Comparison of ENCODE assay signal across 13 cellular contexts in the genomic region with DNA sequence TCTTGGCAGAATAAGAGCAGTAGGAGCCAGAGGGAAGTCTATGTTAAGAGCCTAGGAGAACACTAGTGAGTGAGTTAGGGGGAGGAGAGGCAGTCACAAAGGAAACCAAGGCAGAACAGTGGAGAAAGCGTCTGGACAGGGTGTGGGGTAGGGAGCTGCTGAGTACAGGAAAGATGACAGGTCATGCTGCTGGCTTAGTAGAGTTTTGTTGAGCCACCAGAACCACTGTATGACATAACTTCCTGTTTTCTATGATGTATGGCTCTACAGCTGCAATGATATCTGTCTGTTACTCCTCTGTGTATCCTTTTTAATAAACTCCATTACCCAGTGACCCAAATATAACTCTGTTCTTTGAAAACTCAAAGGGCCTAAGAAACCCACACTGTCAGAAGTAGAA. TPM values are rescaled to one million over a fixed set of nuclear protein-coding genes. Genes with fewer than 3 reads are reported as not detected.
DNase-seq lines count a peak whose midpoint lies in the region; ATAC-seq and TF ChIP-seq lines count a peak whose summit lies in the region.
"Had no signal": no experiment of that assay in that cellular context is flagged by ENCODE, and none has a peak within 500 bp of the region (broad histone marks: within the 10 kb centered on the region; RNA-seq: fewer than 3 reads in every experiment).

No MANE protein-coding gene starts in this region.

- H3K9me3 ChIP-seq in psoas muscle: no peaks in the 10 kb centered on the region
- H3K9me3 ChIP-seq: uterus had no signal

- intact Hi-C loops in psoas muscle (cut with DNase I): no loop called here

- H3K9me3 Mint-ChIP-seq in activated CD8-positive, alpha-beta memory T cell treated with anti-CD3 and anti-CD28 coated beads, Interleukin-2, amount 10 ng/mL, durations not matched to agents 7 days and 5 days (ENCODE audit: low read depth): no peaks in the 10 kb centered on the region
- H3K9me3 Mint-ChIP-seq: HFFc6 had no signal

- peak; percentile 52 for DNase-seq in activated CD8-positive, alpha-beta memory T cell treated with anti-CD3 and anti-CD28 coated beads, Interleukin-2, amount 10 ng/mL, durations not matched to agents 7 days and 5 days
- no peak for DNase-seq in activated CD8-positive, alpha-beta memory T cell treated with anti-CD3 and anti-CD28 coated beads, Interleukin-2, amount 50 U/mL, for 4 hours
- DNase-seq in UCSD-AML1 (lab: John Stamatoyannopoulos, UW; ENCODE audit: unreplicated experiment): peak; percentile 55
- no peak for DNase-seq in psoas muscle
- DNase-seq in medulla oblongata (ENCODE audit: extremely low spot score): no peak
- DNase-seq in NCI-H1930 (lab: John Stamatoyannopoulos, UW): no peak
- no peak for DNase-seq in NCI-H1417 (lab: John Stamatoyannopoulos, UW)
- DNase-seq: HFFc6, hippocampal formation, NCI-H345, uterus had no signal

- no peak for TF ChIP-seq CTCF in psoas muscle (IDR thresholded peaks at IDR 0.05)

- no peaks in the 10 kb centered on the region for H3K27me3 ChIP-seq in psoas muscle (ENCODE audit: insufficient read depth in 3 of 3, low read length in 2 of 3)
- H3K27me3 ChIP-seq: uterus had no signal

- H3K27ac ChIP-seq in psoas muscle: no peak overlapping the region
- H3K27ac ChIP-seq: skin epidermis, uterus had no signal

- H3K4me3 Mint-ChIP-seq in activated CD8-positive, alpha-beta memory T cell treated with anti-CD3 and anti-CD28 coated beads, Interleukin-2, amount 10 ng/mL, durations not matched to agents 7 days and 5 days: peak overlapping the region; percentile 24
- H3K4me3 Mint-ChIP-seq: HFFc6 had no signal

- H3K4me3 ChIP-seq in psoas muscle: no peak overlapping the region
- H3K4me3 ChIP-seq: skin epidermis, uterus had no signal

- no peaks in the 10 kb centered on the region for H3K27me3 Mint-ChIP-seq in activated CD8-positive, alpha-beta memory T cell treated with anti-CD3 and anti-CD28 coated beads, Interleukin-2, amount 10 ng/mL, durations not matched to agents 7 days and 5 days

- no peaks in the 10 kb centered on the region for H3K36me3 ChIP-seq in psoas muscle (ENCODE audit: insufficient read depth in 1 of 2, low read depth in 1 of 2)
- H3K36me3 ChIP-seq: uterus had no signal

- no peaks in the 10 kb centered on the region for H3K4me1 ChIP-seq in psoas muscle
- H3K4me1 ChIP-seq: uterus had no signal

- H3K36me3 Mint-ChIP-seq in activated CD8-positive, alpha-beta memory T cell treated with anti-CD3 and anti-CD28 coated beads, Interleukin-2, amount 10 ng/mL, durations not matched to agents 7 days and 5 days: peaks cover 4% of the 10 kb centered on the region

- WGBS in psoas muscle, 3 donors: 44 to 59% (median 56%) methylated on average over 1 of the region's 1 CpG

- H3K27ac Mint-ChIP-seq in activated CD8-positive, alpha-beta memory T cell treated with anti-CD3 and anti-CD28 coated beads, Interleukin-2, amount 10 ng/mL, durations not matched to agents 7 days and 5 days: peak overlapping the region; percentile 86
- H3K27ac Mint-ChIP-seq: HFFc6 had no signal

- CTCF ChIA-PET in activated CD8-positive, alpha-beta memory T cell treated with anti-CD3 and anti-CD28 coated beads, Interleukin-2, amount 10 ng/mL, durations not matched to agents 7 days and 5 days (lab: Charles Lee): interaction anchor here (0.6 to 1.3 kb wide), 2 partner anchors 10 to 159 kb away, joined by 3 to 11 read pairs; partner anchors contain the start of gene STT3B

- H3K4me1 Mint-ChIP-seq in activated CD8-positive, alpha-beta memory T cell treated with anti-CD3 and anti-CD28 coated beads, Interleukin-2, amount 10 ng/mL, durations not matched to agents 7 days and 5 days: peaks cover 17% of the 10 kb centered on the region

- peak; percentile 100 for ATAC-seq in activated CD8-positive, alpha-beta memory T cell treated with anti-CD3 and anti-CD28 coated beads, Interleukin-2, amount 10 ng/mL, durations not matched to agents 7 days and 5 days
- peak; percentile 85 for ATAC-seq in HG03378 (IDR thresholded peaks at IDR 0.05; ENCODE audit: unreplicated experiment)
- peak; percentile 31 to 53 (median 40) for ATAC-seq in psoas muscle

RNA-seq across cellular contexts. Expression of gene STT3B, which starts 10.6 kb away (rescaled TPM):
- total RNA-seq in activated CD8-positive, alpha-beta memory T cell treated with anti-CD3 and anti-CD28 coated beads, Interleukin-2, amount 10 ng/mL, durations not matched to agents 7 days and 5 days: 100 to 1,000 TPM in 1 of 2 experiments, 10 to 100 TPM in 1; 90.0 to 126 TPM
- total RNA-seq in psoas muscle: 10 to 100 TPM; 56.6 to 95.5 (median 60.6) TPM
- polyA plus RNA-seq in psoas muscle: 10 to 100 TPM; 33.8 to 61.3 (median 36.4) TPM

Comparison
In these comparisons a context has a peak if more than half of its experiments do, and no peak if none do; other contexts are left out.
1. DNase-seq: peak in activated CD8-positive, alpha-beta memory T cell treated with anti-CD3 and anti-CD28 coated beads, Interleukin-2, amount 10 ng/mL, durations not matched to agents 7 days and 5 days (single experiment) and UCSD-AML1 (single experiment); none in activated CD8-positive, alpha-beta memory T cell treated with anti-CD3 and anti-CD28 coated beads, Interleukin-2, amount 50 U/mL, for 4 hours (single experiment), psoas muscle (0 of 2), medulla oblongata (single experiment), NCI-H1930 (0 of 2) and NCI-H1417 (0 of 3).
2. ATAC-seq: peak in every context shown above with its lines; median percentile 100 in activated CD8-positive, alpha-beta memory T cell treated with anti-CD3 and anti-CD28 coated beads, Interleukin-2, amount 10 ng/mL, durations not matched to agents 7 days and 5 days; 85 in HG03378; 40 in psoas muscle.